In the genomic region with DNA sequence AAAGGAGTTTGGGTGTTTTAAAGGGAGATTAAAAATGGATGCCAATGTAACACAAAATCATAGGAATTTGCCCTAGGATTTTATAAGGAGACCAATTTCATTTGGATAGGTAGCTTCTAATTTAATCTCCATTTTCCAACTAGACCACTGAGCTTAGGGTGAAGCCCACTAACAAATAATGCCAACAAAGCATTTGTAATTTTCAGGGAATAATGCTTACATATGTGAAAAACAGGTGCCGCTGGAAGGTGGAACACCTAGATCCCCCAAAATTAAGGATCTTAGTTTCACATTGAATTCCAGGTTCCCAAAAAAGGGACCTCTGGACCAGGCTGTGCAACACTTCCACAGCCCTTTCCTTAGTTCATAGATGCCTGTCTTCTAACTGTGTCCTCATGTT, we compare ENCODE assay signal across 27 cellular contexts.
"Had no signal": no experiment of that assay in that cellular context is flagged by ENCODE, and none has a peak within 500 bp of the region (broad histone marks: within the 10 kb centered on the region; RNA-seq: fewer than 3 reads in every experiment).

No MANE protein-coding gene starts in this region.

- DNase-seq: cortex of kidney; dermis blood vessel endothelial cell; dorsolateral prefrontal cortex; effector CD4-positive, alpha-beta T cell; effector CD8-positive, alpha-beta T cell; effector memory CD4-positive, alpha-beta T cell; effector memory CD8-positive, alpha-beta T cell; erythroblast; esophagus squamous epithelium; foreskin fibroblast; foreskin keratinocyte; foreskin melanocyte; gastrocnemius medialis; glutamatergic neuron; head of caudate nucleus; heart left ventricle; heart right ventricle had no signal

- H3K4me3 Mint-ChIP-seq: dendritic cell treated with granulocyte-macrophage colony-stimulating factor and Interleukin-4, amounts not matched to agents 40 ng/mL and 50 ng/mL, for 4 days; effector memory CD8-positive, alpha-beta T cell had no signal

- H3K27ac ChIP-seq: coronary artery, dorsolateral prefrontal cortex, epithelial cell of prostate, esophagus squamous epithelium, foreskin keratinocyte, gastrocnemius medialis, gastroesophageal sphincter, heart left ventricle, heart right ventricle, hepatocyte had no signal

- H3K27ac Mint-ChIP-seq: dendritic cell treated with granulocyte-macrophage colony-stimulating factor and Interleukin-4, amounts not matched to agents 40 ng/mL and 50 ng/mL, for 4 days; effector memory CD8-positive, alpha-beta T cell had no signal

- H2AFZ ChIP-seq: hepatocyte had no signal

- H3K9me3 ChIP-seq: esophagus squamous epithelium, gastrocnemius medialis had no signal

- H3K4me1 ChIP-seq: esophagus squamous epithelium, foreskin keratinocyte, gastrocnemius medialis, gastroesophageal sphincter, heart left ventricle, heart right ventricle had no signal

- FAIRE-seq: colon, endometrium, endothelial cell of umbilical vein, frontal cortex had no signal

- H3K79me2 ChIP-seq: hepatocyte had no signal

- H3K9me3 Mint-ChIP-seq: effector memory CD8-positive, alpha-beta T cell had no signal

- ATAC-seq: effector memory CD8-positive, alpha-beta T cell; esophagus mucosa; foreskin keratinocyte; gastrocnemius medialis; gastroesophageal sphincter; heart left ventricle; heart right ventricle had no signal

- H3K4me2 ChIP-seq: hepatocyte had no signal

- H3K4me3 ChIP-seq: coronary artery, dorsolateral prefrontal cortex, esophagus squamous epithelium, gastrocnemius medialis, gastroesophageal sphincter, heart left ventricle, heart right ventricle, hepatocyte had no signal

- H3K36me3 ChIP-seq: esophagus squamous epithelium, gastrocnemius medialis, gastroesophageal sphincter, heart left ventricle, heart right ventricle had no signal

- H3K27me3 ChIP-seq: dorsolateral prefrontal cortex, esophagus squamous epithelium, foreskin keratinocyte, gastrocnemius medialis, gastroesophageal sphincter, heart left ventricle, heart right ventricle, hepatocyte had no signal
